ENCODE assay signal across 8 cellular contexts in the genomic region with DNA sequence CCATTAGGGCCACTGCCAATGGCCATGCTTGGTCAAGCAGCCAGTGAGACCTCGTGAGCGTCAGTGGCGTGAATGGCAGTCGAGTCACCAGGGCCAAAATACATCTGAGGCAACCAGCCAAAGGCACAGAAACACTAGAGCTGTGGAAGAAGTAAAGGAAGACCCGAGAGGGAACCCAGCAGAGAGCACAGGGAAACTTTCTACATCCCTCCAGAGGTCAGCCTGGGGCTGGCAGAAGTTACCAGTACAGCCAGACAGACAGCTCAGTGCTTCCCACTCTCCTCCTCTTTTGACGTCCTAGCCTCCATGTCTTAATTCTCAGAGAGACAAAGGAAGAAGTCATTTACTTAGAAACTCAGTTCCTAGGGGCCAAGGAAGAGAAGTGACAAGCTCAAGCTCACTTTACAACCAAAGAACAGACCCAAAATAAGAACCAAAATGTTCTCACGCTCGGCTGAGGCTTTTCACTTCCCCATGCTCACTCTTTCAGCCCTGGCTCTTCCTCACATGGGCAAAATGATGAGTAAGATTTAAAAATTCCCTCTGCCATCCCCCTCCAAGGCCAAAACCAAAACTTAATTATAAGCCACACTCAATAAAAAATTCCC. TPM values are rescaled to one million over a fixed set of nuclear protein-coding genes. Genes with fewer than 3 reads are reported as not detected.
DNase-seq lines count a peak whose midpoint lies in the region; ATAC-seq, FAIRE-seq and TF ChIP-seq lines count a peak whose summit lies in the region.

No MANE protein-coding gene starts in this region.

- H3K27ac ChIP-seq in DOHH2 (ENCODE audit: low read depth, low read length) (peak overlapping the region; percentile 99), thoracic aorta (peak overlapping the region; percentile 61 to 79)

- no peak for TF ChIP-seq CTCF in DOHH2 (IDR thresholded peaks at IDR 0.05; ENCODE audit: low read depth, low read length, poor library complexity, severe bottlenecking)
- TF ChIP-seq CTCF in thoracic aorta (IDR thresholded peaks at IDR 0.05) = no peak

- CTCF ChIA-PET in activated CD8-positive, alpha-beta memory T cell treated with anti-CD3 and anti-CD28 coated beads, Interleukin-2, amount 10 ng/mL, durations not matched to agents 7 days and 5 days (lab: Charles Lee) = interaction anchor here (1.2 kb wide), 1 partner anchor 29 kb away, joined by 6 read pairs; no protein-coding TSS in a partner anchor

- H3K27me3 ChIP-seq in DOHH2 (ENCODE audit: control insufficient read depth, low read length) (no peaks in the 10 kb centered on the region), thoracic aorta (replicated peaks; ENCODE audit: insufficient read depth) (no peaks in the 10 kb centered on the region)

- peaks cover 81% of the 10 kb centered on the region for H3K79me2 ChIP-seq in DOHH2 (ENCODE audit: control insufficient read depth, low read length)

- ATAC-seq in GM21529 (IDR thresholded peaks at IDR 0.05; ENCODE audit: unreplicated experiment) (peak; percentile 88), thoracic aorta (ENCODE audit: insufficient number of reproducible peaks, low FRiP score, low read depth) (no peak)
- ATAC-seq in activated CD8-positive, alpha-beta memory T cell treated with anti-CD3 and anti-CD28 coated beads, Interleukin-2, amount 10 ng/mL, durations not matched to agents 7 days and 5 days = no peak

- H3K4me2 ChIP-seq in DOHH2 (ENCODE audit: low read length) = peak overlapping the region; percentile 90

- H3K36me3 Mint-ChIP-seq in activated CD8-positive, alpha-beta memory T cell treated with anti-CD3 and anti-CD28 coated beads, Interleukin-2, amount 10 ng/mL, durations not matched to agents 7 days and 5 days = no peaks in the 10 kb centered on the region

- H3K9me3 ChIP-seq in DOHH2 (ENCODE audit: control insufficient read depth, insufficient read depth, low read length) (no peaks in the 10 kb centered on the region), thoracic aorta (no peaks in the 10 kb centered on the region)

- H3K27me3 Mint-ChIP-seq in activated CD8-positive, alpha-beta memory T cell treated with anti-CD3 and anti-CD28 coated beads, Interleukin-2, amount 10 ng/mL, durations not matched to agents 7 days and 5 days = peaks cover 3% of the 10 kb centered on the region

- no peak overlapping the region for H3K27ac Mint-ChIP-seq in activated CD8-positive, alpha-beta memory T cell treated with anti-CD3 and anti-CD28 coated beads, Interleukin-2, amount 10 ng/mL, durations not matched to agents 7 days and 5 days

- H3F3A ChIP-seq in DOHH2 (ENCODE audit: control insufficient read depth, insufficient read depth) = peaks cover 52% of the 10 kb centered on the region

- in situ Hi-C loops in KBM-7 (cut with MboI; ENCODE audit: low pct_unique_long_range_greater_than_20kb, low sequenced_read_pairs) = no loop called here

- no peaks in the 10 kb centered on the region for H4K20me1 ChIP-seq in DOHH2 (ENCODE audit: control insufficient read depth, insufficient read depth, low read depth, low read length)

- no peaks in the 10 kb centered on the region for H3K9me2 ChIP-seq in DOHH2 (replicated peaks; ENCODE audit: control insufficient read depth, low read length)

- H3K36me3 ChIP-seq in DOHH2 (ENCODE audit: control insufficient read depth, low read length) (peaks cover 8% of the 10 kb centered on the region), thoracic aorta (no peaks in the 10 kb centered on the region)

- H3K4me1 ChIP-seq in DOHH2 (ENCODE audit: control insufficient read depth, low read length) (peaks cover 100% of the 10 kb centered on the region), thoracic aorta (ENCODE audit: control insufficient read depth in 1 of 2, low read depth in 2 of 2) (peaks cover 42 to 48% of the 10 kb centered on the region in 2 donors)

- H3K4me3 ChIP-seq in DOHH2 (ENCODE audit: low read length) (peak overlapping the region; percentile 65), thoracic aorta (peak overlapping the region; percentile 34)

- H3K4me1 Mint-ChIP-seq in activated CD8-positive, alpha-beta memory T cell treated with anti-CD3 and anti-CD28 coated beads, Interleukin-2, amount 10 ng/mL, durations not matched to agents 7 days and 5 days = peaks cover 2% of the 10 kb centered on the region

- no peak for FAIRE-seq in HTR-8/SVneo (lab: Jason Lieb, UNC)

- no peaks in the 10 kb centered on the region for H3K9me3 Mint-ChIP-seq in activated CD8-positive, alpha-beta memory T cell treated with anti-CD3 and anti-CD28 coated beads, Interleukin-2, amount 10 ng/mL, durations not matched to agents 7 days and 5 days (ENCODE audit: low read depth)

- DNase-seq in KBM-7 = peak; percentile 86
- DNase-seq in globus pallidus (ENCODE audit: low spot score) = peak; percentile 77
- DNase-seq in thoracic aorta (ENCODE audit: low spot score) = peak; percentile 27
- DNase-seq in activated CD8-positive, alpha-beta memory T cell treated with anti-CD3 and anti-CD28 coated beads, Interleukin-2, amount 10 ng/mL, durations not matched to agents 7 days and 5 days = no peak
- DNase-seq in HTR-8/SVneo (ENCODE audit: insufficient read length, low spot score) = no peak
- no peak for DNase-seq in NCI-H510A (lab: John Stamatoyannopoulos, UW)

- no peak overlapping the region for H3K4me3 Mint-ChIP-seq in activated CD8-positive, alpha-beta memory T cell treated with anti-CD3 and anti-CD28 coated beads, Interleukin-2, amount 10 ng/mL, durations not matched to agents 7 days and 5 days

RNA-seq across cellular contexts. Expression of gene CYRIA, which starts 8.7 kb away (rescaled TPM):
- 10 to 100 TPM in 1 of 2 donors, 1 to 10 TPM in 1; 5.6 to 12.5 TPM for total RNA-seq in thoracic aorta
- total RNA-seq in activated CD8-positive, alpha-beta memory T cell treated with anti-CD3 and anti-CD28 coated beads, Interleukin-2, amount 10 ng/mL, durations not matched to agents 7 days and 5 days = 1 to 10 TPM in 1 of 2 experiments, under 1 TPM in 1; 0.77 to 1.7 TPM

Comparison
In these comparisons a context has a peak if more than half of its experiments do, and no peak if none do; other contexts are left out.
1. DNase-seq: peak in KBM-7 (single experiment), globus pallidus (single experiment) and thoracic aorta (single experiment); none in activated CD8-positive, alpha-beta memory T cell treated with anti-CD3 and anti-CD28 coated beads, Interleukin-2, amount 10 ng/mL, durations not matched to agents 7 days and 5 days (single experiment), HTR-8/SVneo (single experiment) and NCI-H510A (single experiment).